In genomic region chr22:27493797-27494196, GRCh38 we compare ENCODE assay signal across 20 cellular contexts.
DNase-seq lines count a peak whose midpoint lies in the region; ATAC-seq, FAIRE-seq and TF ChIP-seq lines count a peak whose summit lies in the region.
"Had no signal": no experiment of that assay in that cellular context is flagged by ENCODE, and none has a peak within 500 bp of the region (broad histone marks: within the 10 kb centered on the region; RNA-seq: fewer than 3 reads in every experiment).

No MANE protein-coding gene starts in this region.

- H4K20me1 ChIP-seq in HepG2 (ENCODE audit: insufficient read depth, low read length), result no peaks in the 10 kb centered on the region

- peak overlapping the region; percentile 75 to 88 (median 86) for H3K27ac Mint-ChIP-seq in nephron
- peak overlapping the region; percentile 20 for H3K27ac Mint-ChIP-seq in stimulated activated naive B cell treated with anti-CD40 and anti-IgM and Interleukin-4, amounts not matched to agents 10 μg/mL and 1 μg/mL and 100 μg/mL, for 72 hours
- H3K27ac Mint-ChIP-seq: CD8-positive, alpha-beta T cell had no signal

- H3K9me3 ChIP-seq in HepG2 (ENCODE audit: low read length), result no peaks in the 10 kb centered on the region
- no peaks in the 10 kb centered on the region for H3K9me3 ChIP-seq in right lobe of liver
- H3K9me3 ChIP-seq: A549, HAP-1 had no signal

- TF ChIP-seq POLR2A in HepG2 (IDR thresholded peaks at IDR 0.05; ENCODE audit: insufficient read depth in 1 of 2, low read depth in 2 of 2, low read length in 2 of 2) (no peak), right lobe of liver (IDR thresholded peaks at IDR 0.05) (no peak)

- H3K4me3 ChIP-seq in HepG2 (replicated peaks in 1 of 3; ENCODE audit: insufficient read depth in 1 of 3, low read depth in 2 of 3, low read length in 3 of 3), result no peak overlapping the region
- no peak overlapping the region for H3K4me3 ChIP-seq in right lobe of liver
- H3K4me3 ChIP-seq: A549, HAP-1 had no signal

- TF ChIP-seq CTCF in HepG2 (CRISPR knock-in tag; IDR thresholded peaks at IDR 0.05) (no peak), right lobe of liver (IDR thresholded peaks at IDR 0.05) (no peak), nephron (IDR thresholded peaks at IDR 0.05; ENCODE audit: unreplicated experiment in 3 of 3) (no peak)

- H2AFZ ChIP-seq in HepG2 (ENCODE audit: low read length), result no peak overlapping the region

- H3K9ac ChIP-seq in HepG2 (ENCODE audit: insufficient read depth, low read depth, low read length), result no peak overlapping the region
- H3K9ac ChIP-seq: KMS-11 had no signal

- 11% methylated on average over 4 of the region's 4 CpGs for WGBS in HepG2 (ENCODE audit: low lambda C conversion rate)
- 68% methylated on average over 3 of the region's 4 CpGs for WGBS in right lobe of liver (ENCODE audit: insufficient coverage, low coverage, low lambda C conversion rate, missing lambda C conversion rate)

- CTCF ChIA-PET in HepG2 (lab: Yijun Ruan, JAX; ENCODE audit: low intra/inter-chr PET ratio, low total read pairs), result no interaction called here

- H3K27me3 ChIP-seq in HepG2 (ENCODE audit: control insufficient read depth in 1 of 2, insufficient read depth in 2 of 2, low read length in 2 of 2) (peaks cover 1 to 4% of the 10 kb centered on the region in 2 experiments; a peak in 2 of 5 replicates), right lobe of liver (no peaks in the 10 kb centered on the region)

- BruUV-seq in HepG2 (replicated peaks; lab: Mats Ljungman, UMichigan), result no TSS peak

- ATAC-seq in HepG2 (no peak), right lobe of liver (no peak), GM21381 (IDR thresholded peaks at IDR 0.05; ENCODE audit: unreplicated experiment) (no peak)
- no peak for ATAC-seq in stimulated activated naive B cell treated with anti-CD40 and anti-IgM and Interleukin-4, amounts not matched to agents 10 μg/mL and 1 μg/mL and 100 μg/mL, for 72 hours (replicated peaks)
- ATAC-seq: A549; CD8-positive, alpha-beta T cell had no signal

- intact Hi-C loops in HepG2 (cut with micrococcal nuclease; ENCODE audit: unreplicated experiment) (no loop called here), right lobe of liver (cut with DNase I) (no loop called here)

- H3K27me3 Mint-ChIP-seq in nephron (ENCODE audit: low read depth), result peaks cover 17% of the 10 kb centered on the region
- H3K27me3 Mint-ChIP-seq in stimulated activated naive B cell treated with anti-CD40 and anti-IgM and Interleukin-4, amounts not matched to agents 10 μg/mL and 1 μg/mL and 100 μg/mL, for 72 hours, result no peaks in the 10 kb centered on the region

- in situ Hi-C loops in HepG2 (cut with HindIII; ENCODE audit: extremely low pct_ligation_motif_present, low pct_unique_long_range_greater_than_20kb), result no loop called here

- no peak for TF ChIP-seq RAD21 in HepG2 (CRISPR knock-in tag; IDR thresholded peaks at IDR 0.05)

- H3K27ac ChIP-seq in HepG2 (ENCODE audit: extremely low read length, insufficient read depth, low read length), result no peak overlapping the region
- H3K27ac ChIP-seq in right lobe of liver, result no peak overlapping the region
- H3K27ac ChIP-seq: 22Rv1, A549, KMS-11 had no signal

- H3K36me3 Mint-ChIP-seq in nephron (ENCODE audit: low read depth), result no peaks in the 10 kb centered on the region
- H3K36me3 Mint-ChIP-seq in stimulated activated naive B cell treated with anti-CD40 and anti-IgM and Interleukin-4, amounts not matched to agents 10 μg/mL and 1 μg/mL and 100 μg/mL, for 72 hours, result peaks cover 0 to 6% of the 10 kb centered on the region in 2 donors
- H3K36me3 Mint-ChIP-seq: CD8-positive, alpha-beta T cell had no signal

- DNase-seq in HepG2 (ENCODE audit: low spot score), result no peak
- DNase-seq in right lobe of liver, result no peak
- DNase-seq in MV-4-11 (lab: John Stamatoyannopoulos, UW), result peak; percentile 45
- DNase-seq in stimulated activated naive B cell treated with anti-CD40 and anti-IgM and Interleukin-4, amounts not matched to agents 10 μg/mL and 1 μg/mL and 100 μg/mL, for 72 hours, result no peak
- DNase-seq in activated CD4-positive, alpha-beta T cell treated with anti-CD3 and anti-CD28 coated beads, Interleukin-2, amount 50 U/mL, for 1 hour, result no peak
- no peak for DNase-seq in inferior parietal cortex (ENCODE audit: extremely low spot score)
- DNase-seq: AML-193; Calu3; CD8-positive, alpha-beta T cell; DMS53; IMR-90 had no signal

- H3K36me3 ChIP-seq in HepG2 (replicated peaks in 1 of 2; ENCODE audit: control insufficient read depth in 1 of 2, insufficient read depth in 2 of 2, low read length in 2 of 2) (no peaks in the 10 kb centered on the region), right lobe of liver (no peaks in the 10 kb centered on the region)
- H3K36me3 ChIP-seq: HAP-1 had no signal

- H3K4me3 Mint-ChIP-seq in nephron, result no peak overlapping the region
- no peak overlapping the region for H3K4me3 Mint-ChIP-seq in stimulated activated naive B cell treated with anti-CD40 and anti-IgM and Interleukin-4, amounts not matched to agents 10 μg/mL and 1 μg/mL and 100 μg/mL, for 72 hours
- H3K4me3 Mint-ChIP-seq: CD8-positive, alpha-beta T cell had no signal

- POLR2A ChIA-PET in HepG2 (lab: Yijun Ruan, JAX), result no interaction called here

- no peak for FAIRE-seq in HepG2 (lab: Jason Lieb, UNC)
- FAIRE-seq: A549, G401.6, GM12892, GM18507 had no signal

- H3K4me2 ChIP-seq in HepG2 (ENCODE audit: low read depth, low read length), result no peak overlapping the region
- H3K4me2 ChIP-seq: A549, KMS-11 had no signal

- H3K9me3 Mint-ChIP-seq in nephron, result peaks cover 12% of the 10 kb centered on the region
- peaks cover 11 to 14% of the 10 kb centered on the region in 2 donors for H3K9me3 Mint-ChIP-seq in stimulated activated naive B cell treated with anti-CD40 and anti-IgM and Interleukin-4, amounts not matched to agents 10 μg/mL and 1 μg/mL and 100 μg/mL, for 72 hours

- TF ChIP-seq EP300 in HepG2 (IDR thresholded peaks at IDR 0.05; ENCODE audit: low read depth in 2 of 2, low read length in 2 of 2) (no peak), HepG2 (CRISPR knock-in tag; IDR thresholded peaks at IDR 0.05; ENCODE audit: borderline replicate concordance) (no peak)

- H3K4me1 ChIP-seq in HepG2 (ENCODE audit: insufficient read depth, low read length) (peaks cover 14% of the 10 kb centered on the region), right lobe of liver (peaks cover 0 to 9% (median 3%) of the 10 kb centered on the region in 4 donors)
- H3K4me1 ChIP-seq: HAP-1 had no signal

- peaks cover 49% of the 10 kb centered on the region for H3K4me1 Mint-ChIP-seq in nephron
- H3K4me1 Mint-ChIP-seq in stimulated activated naive B cell treated with anti-CD40 and anti-IgM and Interleukin-4, amounts not matched to agents 10 μg/mL and 1 μg/mL and 100 μg/mL, for 72 hours, result no peaks in the 10 kb centered on the region

- H3K79me2 ChIP-seq in HepG2 (ENCODE audit: insufficient read depth, low read length), result no peaks in the 10 kb centered on the region

TF ChIP-seq in HepG2, 621 proteins besides CTCF, POLR2A, EP300 and RAD21 (continues in another document):
- no peak for TF ChIP-seq ZNF7 (CRISPR knock-in tag; IDR thresholded peaks at IDR 0.05)
